Comparison of ENCODE assay signal across 1 cellular context in genomic region chr2:218046234-218046633, GRCh38.
TF ChIP-seq lines count a peak whose summit lies in the region.

No MANE protein-coding gene starts in this region.

TF ChIP-seq in IMR-90, 13 proteins besides CTCF, POLR2A, EP300 and RAD21 (continued from another document):
- TF ChIP-seq USF2 (IDR thresholded peaks at IDR 0.05; ENCODE audit: low read depth, low read length): no peak
- TF ChIP-seq SMC3 (IDR thresholded peaks at IDR 0.05; ENCODE audit: low read depth, low read length): no peak
- TF ChIP-seq NFE2L2 (IDR thresholded peaks at IDR 0.05; ENCODE audit: low read depth, low read length): no peak
- no peak for TF ChIP-seq ELK1 (IDR thresholded peaks at IDR 0.05; ENCODE audit: borderline replicate concordance, low read depth, low read length)
- no peak for TF ChIP-seq MAZ (IDR thresholded peaks at IDR 0.05; ENCODE audit: borderline replicate concordance, low read depth, low read length)
